In the genomic region with DNA sequence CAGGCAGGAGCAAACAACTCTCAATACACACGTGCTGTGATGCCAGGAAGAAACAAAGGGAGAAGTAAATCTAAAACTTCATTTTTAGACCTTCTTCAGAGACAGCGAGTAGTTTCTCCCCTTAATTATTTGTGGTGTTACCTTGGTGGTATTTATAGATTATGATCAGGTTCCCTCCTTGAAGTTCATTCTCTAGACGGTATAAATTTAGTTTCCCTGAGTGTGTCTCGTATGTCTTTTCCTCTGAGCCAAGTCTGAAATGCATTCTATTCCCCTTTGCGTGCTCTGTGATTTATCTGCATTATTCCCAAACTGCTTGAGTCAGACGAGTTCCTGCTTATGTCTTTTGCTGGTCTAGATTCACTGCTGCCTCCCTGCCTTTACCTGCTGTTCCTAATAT, we compare ENCODE assay signal across 34 cellular contexts.
"Had no signal": no experiment of that assay in that cellular context is flagged by ENCODE, and none has a peak within 500 bp of the region (broad histone marks: within the 10 kb centered on the region; RNA-seq: fewer than 3 reads in every experiment).

No MANE protein-coding gene starts in this region.

- H3K27me3 ChIP-seq: adrenal gland, body of pancreas, SJCRH30 had no signal

- H3K4me1 ChIP-seq: adrenal gland, body of pancreas, SJCRH30 had no signal

- ATAC-seq: activated CD4-positive, alpha-beta T cell treated with anti-CD3 and anti-CD28 coated beads for 36 hours; activated CD4-positive, CD25-positive, alpha-beta regulatory T cell treated with anti-CD3 and anti-CD28 coated beads, Interleukin-2, amount 50 U/mL, for 24 hours; activated CD8-positive, alpha-beta T cell treated with anti-CD3 and anti-CD28 coated beads, Interleukin-2, amount 10 ng/mL, durations not matched to agents 7 days and 5 days; activated naive CD4-positive, alpha-beta T cell treated with anti-CD3 and anti-CD28 coated beads, Interleukin-2, amount 50 U/mL, for 72 hours; activated T-cell treated with anti-CD3 and anti-CD28 coated beads, Interleukin-2, amount 50 U/mL, for 4 hours; body of pancreas; Panc1; WTC11 had no signal

- H3K4me1 Mint-ChIP-seq: activated CD4-positive, alpha-beta T cell treated with anti-CD3 and anti-CD28 coated beads for 36 hours; activated CD4-positive, alpha-beta T cell treated with anti-CD3 and anti-CD28 coated beads, Interleukin-2, amount 10 ng/mL, durations not matched to agents 7 days and 5 days had no signal

- H3K4me3 Mint-ChIP-seq: activated CD4-positive, alpha-beta T cell treated with anti-CD3 and anti-CD28 coated beads for 36 hours; activated CD4-positive, alpha-beta T cell treated with anti-CD3 and anti-CD28 coated beads, Interleukin-2, amount 10 ng/mL, durations not matched to agents 7 days and 5 days; activated CD8-positive, alpha-beta T cell treated with anti-CD3 and anti-CD28 coated beads, Interleukin-2, amount 10 ng/mL, durations not matched to agents 7 days and 5 days; activated naive CD4-positive, alpha-beta T cell treated with anti-CD3 and anti-CD28 coated beads for 36 hours; activated T-cell treated with anti-CD3 and anti-CD28 coated beads, Interleukin-2, amount 50 U/mL, for 4 hours; activated T-helper 1 cell treated with anti-CD3 and anti-CD28 coated beads, Interleukin-12 subunit alpha, Interleukin-12 subunit beta, Interleukin-2, Interleukin-4 antibody, amounts not matched to agents 30 ng/mL and 10 ng/mL and 1 ng/mL, durations not matched to agents 14 hours and 24 hours and 36 hours; WTC11 had no signal

- H3K36me3 Mint-ChIP-seq: activated naive CD4-positive, alpha-beta T cell treated with anti-CD3 and anti-CD28 coated beads, Interleukin-2, amount 50 U/mL, for 72 hours; WTC11 had no signal

- H3K9me3 Mint-ChIP-seq: activated CD4-positive, alpha-beta T cell treated with anti-CD3 and anti-CD28 coated beads, Interleukin-2, amount 10 ng/mL, durations not matched to agents 7 days and 5 days; activated naive CD4-positive, alpha-beta T cell treated with anti-CD3 and anti-CD28 coated beads for 36 hours; activated naive CD4-positive, alpha-beta T cell treated with anti-CD3 and anti-CD28 coated beads, Interleukin-2, amount 50 U/mL, for 72 hours; activated T-cell treated with anti-CD3 and anti-CD28 coated beads, Interleukin-2, amount 50 U/mL, for 4 hours; activated T-helper 1 cell treated with anti-CD3 and anti-CD28 coated beads, Interleukin-12 subunit alpha, Interleukin-12 subunit beta, Interleukin-2, Interleukin-4 antibody, amounts not matched to agents 30 ng/mL and 10 ng/mL and 1 ng/mL, durations not matched to agents 14 hours and 24 hours and 36 hours; WTC11 had no signal

- H3K9me3 ChIP-seq: adrenal gland, body of pancreas, SJCRH30 had no signal

- DNase-seq: activated CD4-positive, alpha-beta T cell treated with anti-CD3 and anti-CD28 coated beads for 36 hours; activated CD4-positive, alpha-beta T cell treated with anti-CD3 and anti-CD28 coated beads, Interleukin-2, amount 10 ng/mL, durations not matched to agents 7 days and 5 days; activated CD4-positive, alpha-beta T cell treated with anti-CD3 and anti-CD28 coated beads, Interleukin-2, amount 50 U/mL, for 48 hours; activated CD8-positive, alpha-beta memory T cell treated with anti-CD3 and anti-CD28 coated beads, Interleukin-2, amount 50 U/mL, for 4 hours; activated CD8-positive, alpha-beta T cell treated with anti-CD3 and anti-CD28 coated beads, Interleukin-2, amount 10 ng/mL, durations not matched to agents 7 days and 5 days; activated gamma-delta T cell treated with Interleukin-2 at 50 U/mL for 16 hours; activated naive CD4-positive, alpha-beta T cell treated with anti-CD3 and anti-CD28 coated beads for 36 hours; activated T-cell treated with anti-CD3 and anti-CD28 coated beads for 4 hours; activated T-cell treated with anti-CD3 and anti-CD28 coated beads, Interleukin-2, amount 50 U/mL, for 4 hours; adrenal gland; body of pancreas; caudate nucleus; Kasumi-1; KG1; MM.1S; MV-4-11; NCI-H1092; NCI-H1417; NCI-H146; NCI-H187; NCI-H2029 treated with DMSO at 0.1 percent for 48 hours; NCI-H2171 treated with DMSO at 0.1 percent for 48 hours; NCI-H2227 treated with DMSO at 0.1 percent for 48 hours; NCI-H446; NCI-H510A treated with DMSO at 0.1 percent for 48 hours; NCI-H69; SHP77; SJCRH30 had no signal

- H3K27ac Mint-ChIP-seq: activated CD4-positive, alpha-beta T cell treated with anti-CD3 and anti-CD28 coated beads for 36 hours; activated CD4-positive, alpha-beta T cell treated with anti-CD3 and anti-CD28 coated beads, Interleukin-2, amount 10 ng/mL, durations not matched to agents 7 days and 5 days; activated CD8-positive, alpha-beta T cell treated with anti-CD3 and anti-CD28 coated beads, Interleukin-2, amount 10 ng/mL, durations not matched to agents 7 days and 5 days; activated naive CD4-positive, alpha-beta T cell treated with anti-CD3 and anti-CD28 coated beads for 36 hours; activated naive CD4-positive, alpha-beta T cell treated with anti-CD3 and anti-CD28 coated beads, Interleukin-2, amount 50 U/mL, for 72 hours; activated T-helper 1 cell treated with anti-CD3 and anti-CD28 coated beads, Interleukin-12 subunit alpha, Interleukin-12 subunit beta, Interleukin-2, Interleukin-4 antibody, amounts not matched to agents 30 ng/mL and 10 ng/mL and 1 ng/mL, durations not matched to agents 14 hours and 24 hours and 36 hours; WTC11 had no signal

- H3K27me3 Mint-ChIP-seq: activated CD4-positive, alpha-beta T cell treated with anti-CD3 and anti-CD28 coated beads for 36 hours; activated CD4-positive, alpha-beta T cell treated with anti-CD3 and anti-CD28 coated beads, Interleukin-2, amount 10 ng/mL, durations not matched to agents 7 days and 5 days had no signal

- H3K36me3 ChIP-seq: adrenal gland, SJCRH30 had no signal

- H3K4me3 ChIP-seq: adrenal gland, body of pancreas, SJCRH30, SK-N-MC had no signal

- H3K27ac ChIP-seq: adrenal gland, body of pancreas, SJCRH30, SK-N-MC had no signal
